15 cellular contexts compared by ENCODE assay signal in genomic region chr3:55885721-55886120, GRCh38.
A peak's percentile ranks its signal among the peaks of the same experiment; 100 is the strongest.
DNase-seq lines count a peak whose midpoint lies in the region; ATAC-seq and TF ChIP-seq lines count a peak whose summit lies in the region.
"Had no signal": no experiment of that assay in that cellular context is flagged by ENCODE, and none has a peak within 500 bp of the region (broad histone marks: within the 10 kb centered on the region; RNA-seq: fewer than 3 reads in every experiment).

No MANE protein-coding gene starts in this region.

- CTCF ChIA-PET in A673 (lab: Charles Lee) = no interaction called here

- no peak overlapping the region for H3K4me3 Mint-ChIP-seq in endothelial cell (ENCODE audit: unreplicated experiment)
- H3K4me3 Mint-ChIP-seq: activated CD8-positive, alpha-beta T cell treated with anti-CD3 and anti-CD28 coated beads, Interleukin-2, amount 10 ng/mL, durations not matched to agents 7 days and 5 days; activated naive CD4-positive, alpha-beta T cell treated with anti-CD3 and anti-CD28 coated beads, Interleukin-2, amount 50 U/mL, for 24 hours; CD4-positive, CD25-positive, alpha-beta regulatory T cell had no signal

- no peaks in the 10 kb centered on the region for H3K27me3 Mint-ChIP-seq in endothelial cell (ENCODE audit: unreplicated experiment)
- H3K27me3 Mint-ChIP-seq: CD4-positive, CD25-positive, alpha-beta regulatory T cell; progenitor cell of endocrine pancreas had no signal

- H3K9me3 ChIP-seq in A673 (ENCODE audit: low read depth, low read length, poor library complexity, severe bottlenecking) = no peaks in the 10 kb centered on the region
- H3K9me3 ChIP-seq in gastroesophageal sphincter = no peaks in the 10 kb centered on the region
- H3K9me3 ChIP-seq: thoracic aorta had no signal

- H3K9me3 Mint-ChIP-seq in endothelial cell (ENCODE audit: unreplicated experiment) = no peaks in the 10 kb centered on the region
- H3K9me3 Mint-ChIP-seq: activated naive CD4-positive, alpha-beta T cell treated with anti-CD3 and anti-CD28 coated beads, Interleukin-2, amount 50 U/mL, for 24 hours; CD4-positive, CD25-positive, alpha-beta regulatory T cell had no signal

- H3K4me1 ChIP-seq in A673 (ENCODE audit: insufficient read depth, low read length, poor library complexity, severe bottlenecking) = peaks cover 31% of the 10 kb centered on the region
- H3K4me1 ChIP-seq in gastroesophageal sphincter = peaks cover 0 to 17% (median 0%) of the 10 kb centered on the region in 3 donors

- intact Hi-C loops in A673 (cut with micrococcal nuclease; ENCODE audit: unreplicated experiment) = loop anchor here (5.0 kb wide), 1 partner anchor 403 kb away; no protein-coding TSS in a partner anchor

- POLR2A ChIA-PET in A673 (lab: Charles Lee; ENCODE audit: low non-redundant PET) = no interaction called here

- 0% methylated on average over 1 of the region's 1 CpG for WGBS in gastroesophageal sphincter (ENCODE audit: low coverage in 1 of 2), 2 donors

- peaks cover 2% of the 10 kb centered on the region for H3K4me1 Mint-ChIP-seq in endothelial cell (ENCODE audit: unreplicated experiment)
- H3K4me1 Mint-ChIP-seq: activated naive CD4-positive, alpha-beta T cell treated with anti-CD3 and anti-CD28 coated beads, Interleukin-2, amount 50 U/mL, for 24 hours; CD4-positive, CD25-positive, alpha-beta regulatory T cell had no signal

- no peak overlapping the region for H3K27ac ChIP-seq in A673 (ENCODE audit: low read depth, low read length, poor library complexity, severe bottlenecking)
- H3K27ac ChIP-seq in gastroesophageal sphincter = peak overlapping the region in 2 of 4 donors; percentile 9 to 32
- H3K27ac ChIP-seq: thoracic aorta had no signal

- no peak overlapping the region for H3K27ac Mint-ChIP-seq in endothelial cell (ENCODE audit: unreplicated experiment)
- H3K27ac Mint-ChIP-seq: activated CD8-positive, alpha-beta T cell treated with anti-CD3 and anti-CD28 coated beads, Interleukin-2, amount 10 ng/mL, durations not matched to agents 7 days and 5 days; activated naive CD4-positive, alpha-beta T cell treated with anti-CD3 and anti-CD28 coated beads, Interleukin-2, amount 50 U/mL, for 24 hours; CD4-positive, CD25-positive, alpha-beta regulatory T cell; progenitor cell of endocrine pancreas had no signal

- no peak for TF ChIP-seq POLR2A in gastroesophageal sphincter (IDR thresholded peaks at IDR 0.05)

- no peak for TF ChIP-seq EP300 in gastroesophageal sphincter (IDR thresholded peaks at IDR 0.05)

- no peaks in the 10 kb centered on the region for H3K36me3 Mint-ChIP-seq in endothelial cell (ENCODE audit: low read depth, unreplicated experiment)
- H3K36me3 Mint-ChIP-seq: activated naive CD4-positive, alpha-beta T cell treated with anti-CD3 and anti-CD28 coated beads, Interleukin-2, amount 50 U/mL, for 24 hours; CD4-positive, CD25-positive, alpha-beta regulatory T cell had no signal

- DNase-seq in A673 (ENCODE audit: low spot score) (peak; percentile 76), HT-29 (ENCODE audit: low spot score) (peak; percentile 13), SW480 (ENCODE audit: low spot score) (peak; percentile 49), endothelial cell (ENCODE audit: low spot score) (no peak), pons (ENCODE audit: low spot score) (no peak)
- DNase-seq: activated CD8-positive, alpha-beta T cell treated with anti-CD3 and anti-CD28 coated beads, Interleukin-2, amount 10 ng/mL, durations not matched to agents 7 days and 5 days; CD4-positive, CD25-positive, alpha-beta regulatory T cell; NCI-H774 had no signal

- TF ChIP-seq CTCF in A673 (conservative IDR thresholded peaks at IDR 0.05; ENCODE audit: low read depth, low read length) (no peak), gastroesophageal sphincter (IDR thresholded peaks at IDR 0.05) (peak in 1 of 4 experiments; percentile 28), endothelial cell (IDR thresholded peaks at IDR 0.05; ENCODE audit: unreplicated experiment) (no peak)

- H3K36me3 ChIP-seq in A673 (ENCODE audit: insufficient read depth, low read length, poor library complexity, severe bottlenecking) = no peaks in the 10 kb centered on the region
- H3K36me3 ChIP-seq in gastroesophageal sphincter = no peaks in the 10 kb centered on the region
- H3K36me3 ChIP-seq: thoracic aorta had no signal

- peak; percentile 51 for ATAC-seq in gastroesophageal sphincter
- ATAC-seq in GM19023 (IDR thresholded peaks at IDR 0.05; ENCODE audit: unreplicated experiment) = no peak
- ATAC-seq in GM18907 (IDR thresholded peaks at IDR 0.05; ENCODE audit: unreplicated experiment) = no peak
- ATAC-seq: activated CD8-positive, alpha-beta T cell treated with anti-CD3 and anti-CD28 coated beads, Interleukin-2, amount 10 ng/mL, durations not matched to agents 7 days and 5 days; K562 had no signal

- BruUV-seq in A673 (replicated peaks; lab: Mats Ljungman, UMichigan) = no TSS peak

- H3K4me3 ChIP-seq in A673 (ENCODE audit: low read depth, low read length, poor library complexity, severe bottlenecking) (no peak overlapping the region), gastroesophageal sphincter (no peak overlapping the region)
- H3K4me3 ChIP-seq: K562, thoracic aorta had no signal

- H3K27me3 ChIP-seq in A673 (replicated peaks; ENCODE audit: insufficient read depth, low read depth, low read length, poor library complexity) (no peaks in the 10 kb centered on the region), gastroesophageal sphincter (no peaks in the 10 kb centered on the region)

Comparison
In these comparisons a context has a peak if more than half of its experiments do, and no peak if none do; other contexts are left out.
1. DNase-seq: peak in A673 (single experiment), HT-29 (single experiment) and SW480 (single experiment); none in endothelial cell (single experiment) and pons (single experiment).